In genomic region chr16:57049678-57050077, GRCh38 we compare ENCODE assay signal across 14 cellular contexts. TPM values are rescaled to one million over a fixed set of nuclear protein-coding genes. Genes with fewer than 3 reads are reported as not detected.
DNase-seq lines count a peak whose midpoint lies in the region; ATAC-seq, FAIRE-seq and TF ChIP-seq lines count a peak whose summit lies in the region.
"Had no signal": no experiment of that assay in that cellular context is flagged by ENCODE, and none has a peak within 500 bp of the region (broad histone marks: within the 10 kb centered on the region; RNA-seq: fewer than 3 reads in every experiment).

No MANE protein-coding gene starts in this region.

- H3K4me3 ChIP-seq in kidney (ENCODE audit: low read length in 2 of 2) = no peak overlapping the region
- H3K4me3 ChIP-seq: heart right ventricle, lung, SK-N-MC had no signal

- intact Hi-C loops in Right ventricle myocardium inferior (cut with DNase I) (no loop called here), left cardiac atrium (cut with DNase I) (loop anchor here (5.0 to 10.0 kb wide), 3 partner anchors 85 to 185 kb away; partner anchors contain the start of genes SLC12A3 (in 2 of the 2) and CETP (in 1 of the 2)), kidney (cut with DNase I) (loop anchor here (10.0 kb wide), 1 partner anchor 75 kb away; no protein-coding TSS in a partner anchor)

- H3K27ac ChIP-seq in kidney (ENCODE audit: low read depth in 2 of 2, low read length in 2 of 2) = no peak overlapping the region
- H3K27ac ChIP-seq: heart right ventricle, SK-N-MC had no signal

- H3K36me3 ChIP-seq in kidney (ENCODE audit: control insufficient read depth in 1 of 2, insufficient read depth in 2 of 2, low read length in 2 of 2) = no peaks in the 10 kb centered on the region

- DNase-seq in Right ventricle myocardium inferior (ENCODE audit: missing footprints) = peak; percentile 50
- DNase-seq in left cardiac atrium = no peak
- DNase-seq in cortex of kidney (lab: John Stamatoyannopoulos, UW) = no peak
- no peak for DNase-seq in activated gamma-delta T cell (lab: John Stamatoyannopoulos, UW)
- no peak for DNase-seq in medulla oblongata (ENCODE audit: extremely low spot score)
- no peak for DNase-seq in kidney
- DNase-seq: heart right ventricle, NCI-H1105, occipital lobe had no signal

- H3K9me3 ChIP-seq in kidney (ENCODE audit: control insufficient read depth in 1 of 2, low read length in 2 of 2) = no peaks in the 10 kb centered on the region
- H3K9me3 ChIP-seq: heart right ventricle had no signal

- no peak overlapping the region for H3K9ac ChIP-seq in kidney (ENCODE audit: low read length in 2 of 2)

- ATAC-seq in Right ventricle myocardium inferior = no peak
- no peak for ATAC-seq in left cardiac atrium
- ATAC-seq in GM21619 (IDR thresholded peaks at IDR 0.05; ENCODE audit: unreplicated experiment) = peak; percentile 45
- peak; percentile 36 for ATAC-seq in HG03196 (IDR thresholded peaks at IDR 0.05; ENCODE audit: unreplicated experiment)
- ATAC-seq: heart right ventricle had no signal

- no peak for FAIRE-seq in kidney (lab: Jason Lieb, UNC)
- FAIRE-seq: endometrium had no signal

- peaks cover 4 to 10% of the 10 kb centered on the region in 2 donors for H3K4me1 ChIP-seq in kidney (ENCODE audit: control insufficient read depth in 1 of 2, insufficient read depth in 1 of 2, low read depth in 1 of 2, low read length in 2 of 2)

- TF ChIP-seq CTCF in kidney (IDR thresholded peaks at IDR 0.05; ENCODE audit: borderline replicate concordance, extremely low read depth, insufficient read depth) = no peak

RNA-seq across cellular contexts. Expression of gene CPNE2, which starts 42.7 kb away (rescaled TPM):
- 14.6 TPM for total RNA-seq in Right ventricle myocardium inferior
- 10 to 100 TPM; 16.1 to 17.6 TPM for total RNA-seq in left cardiac atrium
- total RNA-seq in kidney = 24.1 TPM
- polyA plus RNA-seq in kidney (ENCODE audit: insufficient read depth, low read depth, low replicate concordance) = 33.1 TPM

Comparison
In these comparisons a context has a peak if more than half of its experiments do, and no peak if none do; other contexts are left out.
1. ATAC-seq: peak in GM21619 (single experiment) and HG03196 (single experiment); none in Right ventricle myocardium inferior (single experiment) and left cardiac atrium (0 of 2).